In genomic region chr1:8004113-8004802, GRCh38 we compare ENCODE assay signal across 1 cellular context.
TF ChIP-seq lines count a peak whose summit lies in the region.

No MANE protein-coding gene starts in this region.

TF ChIP-seq in K562, 482 proteins besides CTCF, POLR2A, EP300 and RAD21 (continued from another document and continues in another):
- TF ChIP-seq, protein P1, sequence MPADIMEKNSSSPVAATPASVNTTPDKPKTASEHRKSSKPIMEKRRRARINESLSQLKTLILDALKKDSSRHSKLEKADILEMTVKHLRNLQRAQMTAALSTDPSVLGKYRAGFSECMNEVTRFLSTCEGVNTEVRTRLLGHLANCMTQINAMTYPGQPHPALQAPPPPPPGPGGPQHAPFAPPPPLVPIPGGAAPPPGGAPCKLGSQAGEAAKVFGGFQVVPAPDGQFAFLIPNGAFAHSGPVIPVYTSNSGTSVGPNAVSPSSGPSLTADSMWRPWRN (IDR thresholded peaks at IDR 0.05; ENCODE audit: low read depth), result no peak
- TF ChIP-seq EGR1 (conservative IDR thresholded peaks at IDR 0.05) (0 out of 2 replicates have a peak, but pooled peaks have one; percentile 45), ZC3H8 (IDR thresholded peaks at IDR 0.05) (no peak), NBN (IDR thresholded peaks at IDR 0.05; ENCODE audit: low read depth) (no peak), XRCC4 (IDR thresholded peaks at IDR 0.05; ENCODE audit: extremely low read depth, insufficient read depth, insufficient read length) (no peak), CBFB (CRISPR knock-in tag; IDR thresholded peaks at IDR 0.05) (peak; percentile 52; the same call in 1 of the 2 replicates), PYGO2 (tag; IDR thresholded peaks at IDR 0.05) (no peak), STAT5B (CRISPR knock-in tag; IDR thresholded peaks at IDR 0.05) (no peak), THRA (IDR thresholded peaks at IDR 0.05) (no peak), KLF16 (IDR thresholded peaks at IDR 0.05) (no peak), ZSCAN29 (IDR thresholded peaks at IDR 0.05) (no peak), JUND (IDR thresholded peaks at IDR 0.05; ENCODE audit: borderline replicate concordance, low read depth, low read length) (no peak), JUND (tag; IDR thresholded peaks at IDR 0.05; ENCODE audit: borderline replicate concordance, low read depth, low read length) (no peak), HOXB6 (CRISPR knock-in tag; IDR thresholded peaks at IDR 0.05; ENCODE audit: borderline replicate concordance) (no peak), SRSF9 (IDR thresholded peaks at IDR 0.05; ENCODE audit: borderline replicate concordance, low read depth, low read length) (no peak), ZNF785 (CRISPR knock-in tag; IDR thresholded peaks at IDR 0.05) (no peak), EHMT2 (IDR thresholded peaks at IDR 0.05) (no peak), CTBP1 (IDR thresholded peaks at IDR 0.05; ENCODE audit: borderline replicate concordance) (no peak), SREBF2 (CRISPR knock-in tag; IDR thresholded peaks at IDR 0.05) (no peak), RBM39 (optimal IDR thresholded peaks at IDR 0.05; ENCODE audit: low read depth, low read length) (peak; percentile 46), ELF2 (CRISPR knock-in tag; IDR thresholded peaks at IDR 0.05) (no peak), ETS2 (tag; IDR thresholded peaks at IDR 0.05; ENCODE audit: borderline replicate concordance, poor library complexity, severe bottlenecking) (no peak), IFI16 (CRISPR knock-in tag; IDR thresholded peaks at IDR 0.05) (no peak), ETV1 (tag; conservative IDR thresholded peaks at IDR 0.05; ENCODE audit: low read depth) (no peak), CBFA2T3 (IDR thresholded peaks at IDR 0.05) (no peak), CEBPG (CRISPR knock-in tag; IDR thresholded peaks at IDR 0.05) (no peak), CEBPG (tag; conservative IDR thresholded peaks at IDR 0.05 in 1 of 2, IDR thresholded peaks at IDR 0.05 in 1 of 2) (no peak), L3MBTL2 (IDR thresholded peaks at IDR 0.05) (no peak), HDGF (IDR thresholded peaks at IDR 0.05) (0 out of 2 replicates have a peak, but pooled peaks have one; percentile 64), SPI1 (IDR thresholded peaks at IDR 0.05; ENCODE audit: borderline replicate concordance, low read depth, low read length) (no peak), PTBP1 (IDR thresholded peaks at IDR 0.05; ENCODE audit: low read depth, low read length) (no peak), PHB2 (IDR thresholded peaks at IDR 0.05; ENCODE audit: low read depth) (no peak), DPF2 (IDR thresholded peaks at IDR 0.05) (no peak), TCF7 (IDR thresholded peaks at IDR 0.05; ENCODE audit: borderline replicate concordance) (no peak; the same call in 1 of the 2 replicates), USF1 (CRISPR knock-in tag; IDR thresholded peaks at IDR 0.05) (peak; percentile 21; the same call in 1 of the 2 replicates), KDM4B (IDR thresholded peaks at IDR 0.05; ENCODE audit: borderline replicate concordance in 2 of 2, low read depth in 1 of 2) (no peak), MECOM (CRISPR knock-in tag; IDR thresholded peaks at IDR 0.05) (no peak), PHF21A (IDR thresholded peaks at IDR 0.05; ENCODE audit: borderline replicate concordance, low read depth) (no peak), ZNF584 (CRISPR knock-in tag; IDR thresholded peaks at IDR 0.05; ENCODE audit: low read depth) (no peak), NFE2 (IDR thresholded peaks at IDR 0.05; ENCODE audit: low read depth) (no peak), PRDM10 (IDR thresholded peaks at IDR 0.05; ENCODE audit: partially characterized antibody) (peak; percentile 74), C11orf30 (IDR thresholded peaks at IDR 0.05; ENCODE audit: low read depth) (no peak), CREB3L1 (IDR thresholded peaks at IDR 0.05; ENCODE audit: borderline replicate concordance, low read depth) (peak; percentile 25; the same call in 1 of the 2 replicates)
- TF ChIP-seq, protein P2, sequence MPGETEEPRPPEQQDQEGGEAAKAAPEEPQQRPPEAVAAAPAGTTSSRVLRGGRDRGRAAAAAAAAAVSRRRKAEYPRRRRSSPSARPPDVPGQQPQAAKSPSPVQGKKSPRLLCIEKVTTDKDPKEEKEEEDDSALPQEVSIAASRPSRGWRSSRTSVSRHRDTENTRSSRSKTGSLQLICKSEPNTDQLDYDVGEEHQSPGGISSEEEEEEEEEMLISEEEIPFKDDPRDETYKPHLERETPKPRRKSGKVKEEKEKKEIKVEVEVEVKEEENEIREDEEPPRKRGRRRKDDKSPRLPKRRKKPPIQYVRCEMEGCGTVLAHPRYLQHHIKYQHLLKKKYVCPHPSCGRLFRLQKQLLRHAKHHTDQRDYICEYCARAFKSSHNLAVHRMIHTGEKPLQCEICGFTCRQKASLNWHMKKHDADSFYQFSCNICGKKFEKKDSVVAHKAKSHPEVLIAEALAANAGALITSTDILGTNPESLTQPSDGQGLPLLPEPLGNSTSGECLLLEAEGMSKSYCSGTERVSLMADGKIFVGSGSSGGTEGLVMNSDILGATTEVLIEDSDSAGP (CRISPR knock-in tag; IDR thresholded peaks at IDR 0.05), result 0 out of 2 replicates have a peak, but pooled peaks have one; percentile 9
- TF ChIP-seq, protein P3, sequence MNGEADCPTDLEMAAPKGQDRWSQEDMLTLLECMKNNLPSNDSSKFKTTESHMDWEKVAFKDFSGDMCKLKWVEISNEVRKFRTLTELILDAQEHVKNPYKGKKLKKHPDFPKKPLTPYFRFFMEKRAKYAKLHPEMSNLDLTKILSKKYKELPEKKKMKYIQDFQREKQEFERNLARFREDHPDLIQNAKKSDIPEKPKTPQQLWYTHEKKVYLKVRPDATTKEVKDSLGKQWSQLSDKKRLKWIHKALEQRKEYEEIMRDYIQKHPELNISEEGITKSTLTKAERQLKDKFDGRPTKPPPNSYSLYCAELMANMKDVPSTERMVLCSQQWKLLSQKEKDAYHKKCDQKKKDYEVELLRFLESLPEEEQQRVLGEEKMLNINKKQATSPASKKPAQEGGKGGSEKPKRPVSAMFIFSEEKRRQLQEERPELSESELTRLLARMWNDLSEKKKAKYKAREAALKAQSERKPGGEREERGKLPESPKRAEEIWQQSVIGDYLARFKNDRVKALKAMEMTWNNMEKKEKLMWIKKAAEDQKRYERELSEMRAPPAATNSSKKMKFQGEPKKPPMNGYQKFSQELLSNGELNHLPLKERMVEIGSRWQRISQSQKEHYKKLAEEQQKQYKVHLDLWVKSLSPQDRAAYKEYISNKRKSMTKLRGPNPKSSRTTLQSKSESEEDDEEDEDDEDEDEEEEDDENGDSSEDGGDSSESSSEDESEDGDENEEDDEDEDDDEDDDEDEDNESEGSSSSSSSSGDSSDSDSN (IDR thresholded peaks at IDR 0.05; ENCODE audit: borderline replicate concordance in 1 of 2, low read depth in 2 of 2, low read length in 2 of 2), result no peak
- TF ChIP-seq, protein P4, sequence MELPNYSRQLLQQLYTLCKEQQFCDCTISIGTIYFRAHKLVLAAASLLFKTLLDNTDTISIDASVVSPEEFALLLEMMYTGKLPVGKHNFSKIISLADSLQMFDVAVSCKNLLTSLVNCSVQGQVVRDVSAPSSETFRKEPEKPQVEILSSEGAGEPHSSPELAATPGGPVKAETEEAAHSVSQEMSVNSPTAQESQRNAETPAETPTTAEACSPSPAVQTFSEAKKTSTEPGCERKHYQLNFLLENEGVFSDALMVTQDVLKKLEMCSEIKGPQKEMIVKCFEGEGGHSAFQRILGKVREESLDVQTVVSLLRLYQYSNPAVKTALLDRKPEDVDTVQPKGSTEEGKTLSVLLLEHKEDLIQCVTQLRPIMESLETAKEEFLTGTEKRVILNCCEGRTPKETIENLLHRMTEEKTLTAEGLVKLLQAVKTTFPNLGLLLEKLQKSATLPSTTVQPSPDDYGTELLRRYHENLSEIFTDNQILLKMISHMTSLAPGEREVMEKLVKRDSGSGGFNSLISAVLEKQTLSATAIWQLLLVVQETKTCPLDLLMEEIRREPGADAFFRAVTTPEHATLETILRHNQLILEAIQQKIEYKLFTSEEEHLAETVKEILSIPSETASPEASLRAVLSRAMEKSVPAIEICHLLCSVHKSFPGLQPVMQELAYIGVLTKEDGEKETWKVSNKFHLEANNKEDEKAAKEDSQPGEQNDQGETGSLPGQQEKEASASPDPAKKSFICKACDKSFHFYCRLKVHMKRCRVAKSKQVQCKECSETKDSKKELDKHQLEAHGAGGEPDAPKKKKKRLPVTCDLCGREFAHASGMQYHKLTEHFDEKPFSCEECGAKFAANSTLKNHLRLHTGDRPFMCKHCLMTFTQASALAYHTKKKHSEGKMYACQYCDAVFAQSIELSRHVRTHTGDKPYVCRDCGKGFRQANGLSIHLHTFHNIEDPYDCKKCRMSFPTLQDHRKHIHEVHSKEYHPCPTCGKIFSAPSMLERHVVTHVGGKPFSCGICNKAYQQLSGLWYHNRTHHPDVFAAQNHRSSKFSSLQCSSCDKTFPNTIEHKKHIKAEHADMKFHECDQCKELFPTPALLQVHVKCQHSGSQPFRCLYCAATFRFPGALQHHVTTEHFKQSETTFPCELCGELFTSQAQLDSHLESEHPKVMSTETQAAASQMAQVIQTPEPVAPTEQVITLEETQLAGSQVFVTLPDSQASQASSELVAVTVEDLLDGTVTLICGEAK (IDR thresholded peaks at IDR 0.05), result 0 out of 2 replicates have a peak, but pooled peaks have one; percentile 30
- TF ChIP-seq, protein P4 (CRISPR knock-in tag; IDR thresholded peaks at IDR 0.05), result no peak
